In genomic region chr16:79632289-79632688, GRCh38 we compare ENCODE assay signal across 21 cellular contexts. TPM values are rescaled to one million over a fixed set of nuclear protein-coding genes. Genes with fewer than 3 reads are reported as not detected.
DNase-seq lines count a peak whose midpoint lies in the region; ATAC-seq and TF ChIP-seq lines count a peak whose summit lies in the region.
"Had no signal": no experiment of that assay in that cellular context is flagged by ENCODE, and none has a peak within 500 bp of the region (broad histone marks: within the 10 kb centered on the region; RNA-seq: fewer than 3 reads in every experiment).

No MANE protein-coding gene starts in this region.

- peak; percentile 72 for DNase-seq in A172 (ENCODE audit: low spot score)
- peak; percentile 25 for DNase-seq in COLO668 (lab: John Stamatoyannopoulos, UW; ENCODE audit: unreplicated experiment)
- DNase-seq in RWPE2 (ENCODE audit: low spot score) = no peak
- peak; percentile 34 for DNase-seq in glomerular visceral epithelial cell (ENCODE audit: extremely low spot score)
- DNase-seq in right atrium auricular region (ENCODE audit: low spot score) = no peak
- no peak for DNase-seq in stimulated activated naive CD8-positive, alpha-beta T cell treated with anti-CD3 and anti-CD28 coated beads, Interleukin-15, amount 100 ng/mL, for 72 hours
- no peak for DNase-seq in Caco-2
- DNase-seq: activated naive CD4-positive, alpha-beta T cell treated with anti-CD3 and anti-CD28 coated beads, Interleukin-2, amount 50 U/mL, for 16 hours; GOT3; NCI-H2171; nephron progenitor cell; psoas muscle; RPMI8226; stimulated activated naive CD4-positive, alpha-beta T cell; SW 1271; transverse colon had no signal

- peaks cover 0 to 18% of the 10 kb centered on the region in 2 donors for H3K9me3 Mint-ChIP-seq in stimulated activated naive CD8-positive, alpha-beta T cell treated with anti-CD3 and anti-CD28 coated beads, Interleukin-15, amount 100 ng/mL, for 72 hours
- no peaks in the 10 kb centered on the region for H3K9me3 Mint-ChIP-seq in Caco-2 (ENCODE audit: unreplicated experiment)
- H3K9me3 Mint-ChIP-seq: dendritic cell treated with granulocyte-macrophage colony-stimulating factor and Interleukin-4, amounts not matched to agents 40 ng/mL and 50 ng/mL, for 4 days; memory B cell had no signal

- H3K4me1 ChIP-seq in RWPE2 (ENCODE audit: insufficient read depth, poor library complexity, severe bottlenecking) (peaks cover 16% of the 10 kb centered on the region), right atrium auricular region (no peaks in the 10 kb centered on the region), Caco-2 (no peaks in the 10 kb centered on the region)
- H3K4me1 ChIP-seq: gastroesophageal sphincter, psoas muscle, transverse colon had no signal

- H3K27ac ChIP-seq in RWPE2 (ENCODE audit: poor library complexity, severe bottlenecking) (no peak overlapping the region), right atrium auricular region (no peak overlapping the region)
- H3K27ac ChIP-seq: epithelial cell of prostate, gastroesophageal sphincter, psoas muscle, transverse colon had no signal

- H3K36me3 Mint-ChIP-seq in Caco-2 (ENCODE audit: insufficient read depth, unreplicated experiment) = no peaks in the 10 kb centered on the region
- H3K36me3 Mint-ChIP-seq: memory B cell had no signal

- peaks cover 37% of the 10 kb centered on the region for H3K27me3 Mint-ChIP-seq in stimulated activated naive CD8-positive, alpha-beta T cell treated with anti-CD3 and anti-CD28 coated beads, Interleukin-15, amount 100 ng/mL, for 72 hours
- H3K27me3 Mint-ChIP-seq in Caco-2 (ENCODE audit: insufficient read depth, unreplicated experiment) = no peaks in the 10 kb centered on the region
- H3K27me3 Mint-ChIP-seq: dendritic cell treated with granulocyte-macrophage colony-stimulating factor and Interleukin-4, amounts not matched to agents 40 ng/mL and 50 ng/mL, for 4 days had no signal

- peak; percentile 47; the same call in 2 of the 3 replicates for ATAC-seq in RWPE2 (ENCODE audit: low read depth)
- no peak for ATAC-seq in stimulated activated naive CD8-positive, alpha-beta T cell treated with anti-CD3 and anti-CD28 coated beads, Interleukin-15, amount 100 ng/mL, for 72 hours
- no peak for ATAC-seq in GM21381 (IDR thresholded peaks at IDR 0.05; ENCODE audit: unreplicated experiment)
- ATAC-seq: gastroesophageal sphincter had no signal

- H3K9me3 ChIP-seq in RWPE2 (ENCODE audit: severe bottlenecking) = no peaks in the 10 kb centered on the region
- H3K9me3 ChIP-seq in right atrium auricular region = no peaks in the 10 kb centered on the region
- no peaks in the 10 kb centered on the region for H3K9me3 ChIP-seq in Caco-2
- H3K9me3 ChIP-seq: gastroesophageal sphincter, psoas muscle, transverse colon had no signal

- H3K4me3 ChIP-seq in RWPE2 (ENCODE audit: severe bottlenecking) (no peak overlapping the region), right atrium auricular region (no peak overlapping the region), Caco-2 (ENCODE audit: low read depth, low read length) (no peak overlapping the region)
- H3K4me3 ChIP-seq: gastroesophageal sphincter, psoas muscle, transverse colon had no signal

- H3K36me3 ChIP-seq in RWPE2 (ENCODE audit: low read depth) = no peaks in the 10 kb centered on the region
- no peaks in the 10 kb centered on the region for H3K36me3 ChIP-seq in right atrium auricular region
- H3K36me3 ChIP-seq in Caco-2 (ENCODE audit: control insufficient read depth, insufficient read depth, low read length) = no peaks in the 10 kb centered on the region
- H3K36me3 ChIP-seq: gastroesophageal sphincter, transverse colon had no signal

- BruUV-seq in Caco-2 (replicated peaks; lab: Mats Ljungman, UMichigan) = no TSS peak

- TF ChIP-seq CTCF in RWPE2 (IDR thresholded peaks at IDR 0.05; ENCODE audit: poor library complexity, severe bottlenecking) (no peak), right atrium auricular region (IDR thresholded peaks at IDR 0.05) (no peak), Caco-2 (IDR thresholded peaks at IDR 0.05; ENCODE audit: insufficient read depth in 1 of 2, low read depth in 1 of 2, low read length in 1 of 2, severe bottlenecking in 1 of 2, unreplicated experiment in 1 of 2) (no peak)

- intact Hi-C loops in Caco-2 (cut with micrococcal nuclease; ENCODE audit: unreplicated experiment) = no loop called here

- H3K27me3 ChIP-seq in RWPE2 (ENCODE audit: insufficient read depth, poor library complexity, severe bottlenecking) (no peaks in the 10 kb centered on the region), right atrium auricular region (no peaks in the 10 kb centered on the region), Caco-2 (replicated peaks; ENCODE audit: control insufficient read depth, insufficient read depth, low read length) (no peaks in the 10 kb centered on the region)
- H3K27me3 ChIP-seq: gastroesophageal sphincter, transverse colon had no signal

- POLR2A ChIA-PET in Caco-2 (lab: Charles Lee) = no interaction called here

- H3K27ac Mint-ChIP-seq in stimulated activated naive CD8-positive, alpha-beta T cell treated with anti-CD3 and anti-CD28 coated beads, Interleukin-15, amount 100 ng/mL, for 72 hours = no peak overlapping the region
- H3K27ac Mint-ChIP-seq in Caco-2 (ENCODE audit: unreplicated experiment) = no peak overlapping the region
- H3K27ac Mint-ChIP-seq: dendritic cell treated with granulocyte-macrophage colony-stimulating factor and Interleukin-4, amounts not matched to agents 40 ng/mL and 50 ng/mL, for 4 days; memory B cell; nephron progenitor cell had no signal

- H3K4me3 Mint-ChIP-seq in stimulated activated naive CD8-positive, alpha-beta T cell treated with anti-CD3 and anti-CD28 coated beads, Interleukin-15, amount 100 ng/mL, for 72 hours = no peak overlapping the region
- H3K4me3 Mint-ChIP-seq in Caco-2 (ENCODE audit: unreplicated experiment) = no peak overlapping the region
- H3K4me3 Mint-ChIP-seq: dendritic cell treated with granulocyte-macrophage colony-stimulating factor and Interleukin-4, amounts not matched to agents 40 ng/mL and 50 ng/mL, for 4 days; memory B cell; nephron progenitor cell had no signal

- CTCF ChIA-PET in Caco-2 (lab: Charles Lee) = no interaction called here

- peaks cover 11% of the 10 kb centered on the region for H3K4me1 Mint-ChIP-seq in stimulated activated naive CD8-positive, alpha-beta T cell treated with anti-CD3 and anti-CD28 coated beads, Interleukin-15, amount 100 ng/mL, for 72 hours
- H3K4me1 Mint-ChIP-seq in Caco-2 (ENCODE audit: low read depth, unreplicated experiment) = no peaks in the 10 kb centered on the region
- H3K4me1 Mint-ChIP-seq: memory B cell, nephron progenitor cell had no signal

RNA-seq across cellular contexts. Expression of gene MAF, which starts 31.8 kb away (rescaled TPM):
- total RNA-seq in A172 (2014; rRNA removed; shearing (Covaris generic)) = 0.12 TPM in 1 of 2 replicates, not detected in the other
- total RNA-seq in right atrium auricular region (10 to 100 TPM in 1 of 2 donors, 1 to 10 TPM in 1; 5.4 to 16.7 TPM), Caco-2 (2022) (3.6 and 4.2 TPM in 2 replicates)

Comparison
In these comparisons a context has a peak if more than half of its experiments do, and no peak if none do; other contexts are left out.
1. DNase-seq: peak in A172 (single experiment), COLO668 (single experiment) and glomerular visceral epithelial cell (single experiment); none in RWPE2 (single experiment), right atrium auricular region (single experiment), stimulated activated naive CD8-positive, alpha-beta T cell treated with anti-CD3 and anti-CD28 coated beads, Interleukin-15, amount 100 ng/mL, for 72 hours (0 of 2) and Caco-2 (0 of 2).